Comparison of ENCODE assay signal across 1 cellular context in the genomic region with DNA sequence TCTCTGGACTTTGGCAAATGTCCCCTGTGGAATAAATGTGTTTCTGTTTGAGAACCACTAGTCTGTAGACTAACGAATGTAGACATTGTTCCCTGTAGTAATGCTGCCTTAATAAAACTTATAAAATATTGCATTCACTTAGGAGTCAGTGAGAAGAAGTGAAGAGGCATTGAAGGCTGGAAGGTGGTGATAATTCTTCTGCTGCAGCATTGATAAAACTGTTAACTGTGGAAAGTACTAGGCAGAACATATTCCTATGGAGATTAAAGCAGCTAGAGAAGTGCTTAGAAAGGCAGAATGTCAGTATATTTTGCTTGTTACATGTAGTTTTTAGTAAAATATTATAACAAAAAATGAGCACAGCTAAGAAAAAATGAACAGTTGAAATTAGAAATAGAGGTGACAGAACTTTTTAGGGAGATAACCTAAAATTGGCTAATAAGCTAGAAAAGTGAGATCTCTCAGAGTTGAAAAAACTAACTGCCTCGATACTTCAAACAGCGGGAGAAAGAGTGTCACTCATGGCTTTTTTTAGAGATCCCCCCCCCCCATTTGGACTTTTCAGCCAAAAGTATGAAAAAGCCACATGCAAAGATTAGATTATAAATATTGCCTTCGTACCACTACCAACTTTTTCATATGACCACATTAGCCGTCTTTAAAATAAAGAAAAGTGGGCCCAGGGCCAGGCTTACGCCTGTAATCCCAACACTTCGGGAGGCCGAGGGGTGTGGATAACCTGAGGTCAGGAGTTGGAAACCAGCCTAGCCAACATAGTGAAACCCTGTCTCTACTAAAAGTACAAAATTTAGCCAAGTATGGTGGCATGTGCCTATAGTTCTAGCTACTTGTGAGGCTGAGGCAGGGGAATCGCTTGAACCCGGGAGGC.
TF ChIP-seq lines count a peak whose summit lies in the region.

No MANE protein-coding gene starts in this region.

TF ChIP-seq in K562, 482 proteins besides CTCF, POLR2A, EP300 and RAD21 (continued from another document and continues in another):
- TF ChIP-seq IRF9 (tag; IDR thresholded peaks at IDR 0.05) (no peak), ZNF3 (CRISPR knock-in tag; IDR thresholded peaks at IDR 0.05) (no peak), SUPT5H (IDR thresholded peaks at IDR 0.05) (no peak), KDM2B (CRISPR knock-in tag; IDR thresholded peaks at IDR 0.05) (no peak), NFE2 (IDR thresholded peaks at IDR 0.05; ENCODE audit: low read depth) (peak; percentile 1; the same call in 1 of the 2 replicates), SMAD2 (IDR thresholded peaks at IDR 0.05; ENCODE audit: low read depth, low read length) (no peak), CREB3 (tag; conservative IDR thresholded peaks at IDR 0.05; ENCODE audit: low read depth) (0 out of 2 replicates have a peak, but pooled peaks have one; percentile 42), BMI1 (IDR thresholded peaks at IDR 0.05; ENCODE audit: low read length) (no peak), CBFA2T3 (IDR thresholded peaks at IDR 0.05) (peak; percentile 93), NELFE (IDR thresholded peaks at IDR 0.05; ENCODE audit: insufficient read depth, insufficient read length) (no peak), SIN3B (IDR thresholded peaks at IDR 0.05; ENCODE audit: low read depth) (no peak), JUND (IDR thresholded peaks at IDR 0.05; ENCODE audit: borderline replicate concordance, low read depth, low read length) (no peak), JUND (tag; IDR thresholded peaks at IDR 0.05; ENCODE audit: borderline replicate concordance, low read depth, low read length) (no peak), FOXA1 (IDR thresholded peaks at IDR 0.05; ENCODE audit: borderline replicate concordance) (no peak), TAF7 (tag; IDR thresholded peaks at IDR 0.05) (no peak), U2AF2 (optimal IDR thresholded peaks at IDR 0.05; ENCODE audit: low read depth, low read length) (no peak), SLC30A9 (CRISPR knock-in tag; IDR thresholded peaks at IDR 0.05) (no peak), ZBTB5 (IDR thresholded peaks at IDR 0.05) (no peak), SAFB2 (IDR thresholded peaks at IDR 0.05; ENCODE audit: borderline replicate concordance, low read depth, low read length, severe bottlenecking) (no peak), CCNT2 (IDR thresholded peaks at IDR 0.05; ENCODE audit: borderline replicate concordance, extremely low read depth, insufficient read length, low read depth, low read length) (no peak), CREB3L1 (IDR thresholded peaks at IDR 0.05; ENCODE audit: borderline replicate concordance, low read depth) (no peak), FOXM1 (IDR thresholded peaks at IDR 0.05; ENCODE audit: low read depth) (peak; percentile 59), FOXM1 (CRISPR knock-in tag; IDR thresholded peaks at IDR 0.05; ENCODE audit: low read depth) (no peak), SNRNP70 (optimal IDR thresholded peaks at IDR 0.05; ENCODE audit: low read depth, low read length) (no peak), ATF1 (CRISPR knock-in tag; IDR thresholded peaks at IDR 0.05) (no peak), ATF1 (tag; IDR thresholded peaks at IDR 0.05) (no peak), ZBTB43 (CRISPR knock-in tag; IDR thresholded peaks at IDR 0.05) (no peak), ELK3 (CRISPR knock-in tag; IDR thresholded peaks at IDR 0.05) (0 out of 2 replicates have a peak, but pooled peaks have one; percentile 32), HDAC8 (tag; IDR thresholded peaks at IDR 0.05) (no peak), SP1 (CRISPR knock-in tag; IDR thresholded peaks at IDR 0.05) (no peak), ZSCAN29 (IDR thresholded peaks at IDR 0.05) (no peak), PHF20 (IDR thresholded peaks at IDR 0.05; ENCODE audit: partially characterized antibody) (no peak), RFX7 (CRISPR knock-in tag; IDR thresholded peaks at IDR 0.05) (no peak), BCOR (IDR thresholded peaks at IDR 0.05) (no peak), TEAD4 (IDR thresholded peaks at IDR 0.05; ENCODE audit: low read length) (peak; percentile 92), TEAD4 (CRISPR knock-in tag; IDR thresholded peaks at IDR 0.05; ENCODE audit: borderline replicate concordance) (no peak), CBFA2T2 (conservative IDR thresholded peaks at IDR 0.05) (peak; percentile 85), CHD1 (IDR thresholded peaks at IDR 0.05; ENCODE audit: low read length) (no peak), POLR2AphosphoS2 (IDR thresholded peaks at IDR 0.05; ENCODE audit: low read length) (no peak), ZNF143 (CRISPR knock-in tag; IDR thresholded peaks at IDR 0.05) (no peak), BRD4 (IDR thresholded peaks at IDR 0.05) (0 out of 2 replicates have a peak, but pooled peaks have one; percentile 30), E2F8 (IDR thresholded peaks at IDR 0.05; ENCODE audit: low read depth, partially characterized antibody) (no peak), ZC3H4 (CRISPR knock-in tag; IDR thresholded peaks at IDR 0.05; ENCODE audit: borderline replicate concordance) (no peak), ZKSCAN1 (IDR thresholded peaks at IDR 0.05; ENCODE audit: low read depth, low read length) (no peak), PCBP2 (IDR thresholded peaks at IDR 0.05; ENCODE audit: low read depth, low read length, poor library complexity, severe bottlenecking) (no peak), SIN3A (IDR thresholded peaks at IDR 0.05; ENCODE audit: borderline replicate concordance in 2 of 2, control insufficient read depth in 1 of 2, low read depth in 2 of 2, low read length in 2 of 2) (no peak), ZNF274 (IDR thresholded peaks at IDR 0.05; ENCODE audit: borderline replicate concordance, low read depth, low read length) (no peak), HDAC3 (IDR thresholded peaks at IDR 0.05; ENCODE audit: borderline replicate concordance, partially characterized antibody) (no peak), HMBOX1 (IDR thresholded peaks at IDR 0.05) (peak; percentile 73; the same call in 1 of the 2 replicates), MAFK (IDR thresholded peaks at IDR 0.05; ENCODE audit: low read length) (0 out of 2 replicates have a peak, but pooled peaks have one; percentile 11), RHOXF2B (CRISPR knock-in tag; conservative IDR thresholded peaks at IDR 0.05) (no peak), IRF2 (CRISPR knock-in tag; IDR thresholded peaks at IDR 0.05) (no peak)
- TF ChIP-seq, protein P1, sequence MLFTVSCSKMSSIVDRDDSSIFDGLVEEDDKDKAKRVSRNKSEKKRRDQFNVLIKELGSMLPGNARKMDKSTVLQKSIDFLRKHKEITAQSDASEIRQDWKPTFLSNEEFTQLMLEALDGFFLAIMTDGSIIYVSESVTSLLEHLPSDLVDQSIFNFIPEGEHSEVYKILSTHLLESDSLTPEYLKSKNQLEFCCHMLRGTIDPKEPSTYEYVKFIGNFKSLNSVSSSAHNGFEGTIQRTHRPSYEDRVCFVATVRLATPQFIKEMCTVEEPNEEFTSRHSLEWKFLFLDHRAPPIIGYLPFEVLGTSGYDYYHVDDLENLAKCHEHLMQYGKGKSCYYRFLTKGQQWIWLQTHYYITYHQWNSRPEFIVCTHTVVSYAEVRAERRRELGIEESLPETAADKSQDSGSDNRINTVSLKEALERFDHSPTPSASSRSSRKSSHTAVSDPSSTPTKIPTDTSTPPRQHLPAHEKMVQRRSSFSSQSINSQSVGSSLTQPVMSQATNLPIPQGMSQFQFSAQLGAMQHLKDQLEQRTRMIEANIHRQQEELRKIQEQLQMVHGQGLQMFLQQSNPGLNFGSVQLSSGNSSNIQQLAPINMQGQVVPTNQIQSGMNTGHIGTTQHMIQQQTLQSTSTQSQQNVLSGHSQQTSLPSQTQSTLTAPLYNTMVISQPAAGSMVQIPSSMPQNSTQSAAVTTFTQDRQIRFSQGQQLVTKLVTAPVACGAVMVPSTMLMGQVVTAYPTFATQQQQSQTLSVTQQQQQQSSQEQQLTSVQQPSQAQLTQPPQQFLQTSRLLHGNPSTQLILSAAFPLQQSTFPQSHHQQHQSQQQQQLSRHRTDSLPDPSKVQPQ (CRISPR knock-in tag; IDR thresholded peaks at IDR 0.05; ENCODE audit: borderline replicate concordance): no peak
